ENCODE assay signal across 11 cellular contexts in the genomic region with DNA sequence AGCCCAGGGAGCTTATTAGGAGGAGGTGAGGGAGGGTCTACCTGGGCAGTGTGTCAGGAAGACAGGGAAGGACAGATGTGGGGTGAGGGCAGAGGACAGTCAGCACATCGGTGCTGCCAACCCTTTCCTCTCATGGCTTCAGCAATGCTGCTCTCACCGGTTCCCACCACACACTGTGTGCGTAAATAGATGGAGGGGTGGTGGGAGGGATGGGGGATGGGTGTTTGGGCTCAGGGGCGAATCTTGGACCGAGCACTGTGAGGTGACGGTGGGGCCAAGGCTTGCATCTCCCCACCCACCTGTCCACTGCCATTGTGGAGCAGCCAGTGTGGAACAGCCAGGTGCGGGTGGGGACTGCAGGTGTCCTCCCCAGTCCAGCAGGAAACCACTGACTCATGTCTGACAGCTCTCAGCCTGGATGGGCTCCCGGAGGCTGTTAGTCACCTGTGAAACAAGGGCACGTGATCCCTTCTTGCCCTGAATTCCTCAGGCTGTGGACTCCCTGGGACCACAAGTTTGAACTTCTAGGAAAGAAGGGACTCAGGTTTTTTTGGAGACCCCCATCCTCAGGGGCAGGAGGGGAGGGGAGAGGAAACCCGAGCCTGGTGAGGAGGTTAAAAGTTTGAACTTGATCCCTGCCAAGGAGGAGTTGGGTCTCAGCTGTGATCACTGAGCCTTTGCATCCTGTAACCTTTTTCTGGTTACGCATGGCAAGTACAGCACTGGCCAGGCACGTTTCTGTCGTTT. TPM values are rescaled to one million over a fixed set of nuclear protein-coding genes. Genes with fewer than 3 reads are reported as not detected.
DNase-seq lines count a peak whose midpoint lies in the region; ATAC-seq and TF ChIP-seq lines count a peak whose summit lies in the region.
"Had no signal": no experiment of that assay in that cellular context is flagged by ENCODE, and none has a peak within 500 bp of the region (broad histone marks: within the 10 kb centered on the region; RNA-seq: fewer than 3 reads in every experiment).

No MANE protein-coding gene starts in this region.

- BruUV-seq in Caco-2 (replicated peaks; lab: Mats Ljungman, UMichigan) = no TSS peak

- H3K27me3 ChIP-seq in Peyer's patch (no peaks in the 10 kb centered on the region), Caco-2 (replicated peaks; ENCODE audit: control insufficient read depth, insufficient read depth, low read length) (no peaks in the 10 kb centered on the region)

- H3K36me3 Mint-ChIP-seq in immature natural killer cell (no peaks in the 10 kb centered on the region), T-helper 17 cell (ENCODE audit: low read depth) (no peaks in the 10 kb centered on the region), Caco-2 (ENCODE audit: insufficient read depth, unreplicated experiment) (peaks cover 6% of the 10 kb centered on the region)
- H3K36me3 Mint-ChIP-seq: type B pancreatic cell had no signal

- TF ChIP-seq POLR2A in Peyer's patch (IDR thresholded peaks at IDR 0.05) = peak; percentile 51 to 81

- DNase-seq in AG08395 (ENCODE audit: low spot score) = peak; percentile 67
- DNase-seq in Peyer's patch = peak in 2 of 3 donors; percentile 85 to 91
- DNase-seq in iris pigment epithelial cell (ENCODE audit: low read depth) = peak; percentile 72
- no peak for DNase-seq in immature natural killer cell
- no peak for DNase-seq in NK-92 treated with Interleukin-12 subunit alpha and Interleukin-12 subunit beta, amount 100 ng/mL, for 24 hours (lab: John Stamatoyannopoulos, UW)
- no peak for DNase-seq in T-helper 17 cell
- DNase-seq in Caco-2 = no peak
- DNase-seq: effector CD8-positive, alpha-beta T cell; retina had no signal

- no peak for TF ChIP-seq CTCF in Peyer's patch (IDR thresholded peaks at IDR 0.05)
- no peak for TF ChIP-seq CTCF in Caco-2 (IDR thresholded peaks at IDR 0.05; ENCODE audit: insufficient read depth in 1 of 2, low read depth in 1 of 2, low read length in 1 of 2, severe bottlenecking in 1 of 2, unreplicated experiment in 1 of 2)

- no peaks in the 10 kb centered on the region for H3K36me3 ChIP-seq in Peyer's patch
- no peaks in the 10 kb centered on the region for H3K36me3 ChIP-seq in Caco-2 (ENCODE audit: control insufficient read depth, insufficient read depth, low read length)

- no peaks in the 10 kb centered on the region for H3K9me3 Mint-ChIP-seq in immature natural killer cell
- H3K9me3 Mint-ChIP-seq in Caco-2 (ENCODE audit: unreplicated experiment) = peaks cover 10% of the 10 kb centered on the region

- ATAC-seq in GM21786 (IDR thresholded peaks at IDR 0.05; ENCODE audit: unreplicated experiment) = peak; percentile 57
- ATAC-seq in T-helper 17 cell = no peak

- no peak overlapping the region for H3K27ac Mint-ChIP-seq in immature natural killer cell
- H3K27ac Mint-ChIP-seq in T-helper 17 cell = no peak overlapping the region
- H3K27ac Mint-ChIP-seq in Caco-2 (ENCODE audit: unreplicated experiment) = no peak overlapping the region
- H3K27ac Mint-ChIP-seq: type B pancreatic cell had no signal

- H3K4me1 Mint-ChIP-seq in immature natural killer cell (no peaks in the 10 kb centered on the region), T-helper 17 cell (peaks cover 4% of the 10 kb centered on the region), Caco-2 (ENCODE audit: low read depth, unreplicated experiment) (peaks cover 6% of the 10 kb centered on the region)

- intact Hi-C loops in Caco-2 (cut with micrococcal nuclease; ENCODE audit: unreplicated experiment) = no loop called here

- H3K4me1 ChIP-seq in Peyer's patch (peaks cover 0 to 50% (median 9%) of the 10 kb centered on the region in 4 donors), Caco-2 (peaks cover 9% of the 10 kb centered on the region; the same call in 1 of the 2 replicates)

- H3K4me3 Mint-ChIP-seq in immature natural killer cell (no peak overlapping the region), T-helper 17 cell (no peak overlapping the region), Caco-2 (ENCODE audit: unreplicated experiment) (no peak overlapping the region)
- H3K4me3 Mint-ChIP-seq: type B pancreatic cell had no signal

- H3K27ac ChIP-seq in Peyer's patch = peak overlapping the region in 3 of 4 donors; percentile 66 to 95 (median 89)

- H3K27me3 Mint-ChIP-seq in immature natural killer cell (ENCODE audit: low read depth in 3 of 3) (peaks cover 0 to 3% (median 3%) of the 10 kb centered on the region in 3 donors), T-helper 17 cell (no peaks in the 10 kb centered on the region), Caco-2 (ENCODE audit: insufficient read depth, unreplicated experiment) (no peaks in the 10 kb centered on the region)

- POLR2A ChIA-PET in Caco-2 (lab: Charles Lee) = no interaction called here

- CTCF ChIA-PET in Caco-2 (lab: Charles Lee) = no interaction called here

- H3K9me3 ChIP-seq in Peyer's patch (no peaks in the 10 kb centered on the region), T-helper 17 cell (ENCODE audit: control insufficient read depth, low read length, poor library complexity, severe bottlenecking) (no peaks in the 10 kb centered on the region), Caco-2 (peaks cover 11% of the 10 kb centered on the region; the same call in 1 of the 2 replicates)

- peak overlapping the region in 2 of 4 donors; percentile 12 to 34 for H3K4me3 ChIP-seq in Peyer's patch
- H3K4me3 ChIP-seq in Caco-2 (ENCODE audit: low read depth, low read length) = no peak overlapping the region

RNA-seq across cellular contexts. Expression of a gene that starts 42.7 kb away (rescaled TPM):
- total RNA-seq in Peyer's patch = 100 to 1,000 TPM in 3 of 4 donors, 10 to 100 TPM in 1; 19.0 to 353 (median 206) TPM
- 1 to 10 TPM; 4.2 to 9.8 (median 7.5) TPM for polyA plus RNA-seq in immature natural killer cell
- total RNA-seq in T-helper 17 cell = under 1 TPM; 0.70 to 0.99 TPM
- 2.4 and 2.8 TPM in 2 replicates for total RNA-seq in Caco-2 (2022)

RNA-seq across cellular contexts. Expression of a gene that starts 48.1 kb away (rescaled TPM):
- total RNA-seq in Peyer's patch = 10 to 100 TPM in 2 of 4 donors, 1 to 10 TPM in 2; 5.4 to 30.5 (median 10.6) TPM
- polyA plus RNA-seq in immature natural killer cell = 10 to 100 TPM; 13.1 to 14.9 (median 14.0) TPM
- 10 to 100 TPM; 20.7 to 21.3 TPM for total RNA-seq in T-helper 17 cell
- 16.5 and 23.2 TPM in 2 replicates for total RNA-seq in Caco-2 (2022)

Comparison
In these comparisons a context has a peak if more than half of its experiments do, and no peak if none do; other contexts are left out.
1. DNase-seq: peak in AG08395 (single experiment), Peyer's patch (2 of 3) and iris pigment epithelial cell (single experiment); none in immature natural killer cell (0 of 3), NK-92 treated with Interleukin-12 subunit alpha and Interleukin-12 subunit beta, amount 100 ng/mL, for 24 hours (single experiment), T-helper 17 cell (0 of 3) and Caco-2 (0 of 2).